ENCODE assay signal across 9 cellular contexts in the genomic region with DNA sequence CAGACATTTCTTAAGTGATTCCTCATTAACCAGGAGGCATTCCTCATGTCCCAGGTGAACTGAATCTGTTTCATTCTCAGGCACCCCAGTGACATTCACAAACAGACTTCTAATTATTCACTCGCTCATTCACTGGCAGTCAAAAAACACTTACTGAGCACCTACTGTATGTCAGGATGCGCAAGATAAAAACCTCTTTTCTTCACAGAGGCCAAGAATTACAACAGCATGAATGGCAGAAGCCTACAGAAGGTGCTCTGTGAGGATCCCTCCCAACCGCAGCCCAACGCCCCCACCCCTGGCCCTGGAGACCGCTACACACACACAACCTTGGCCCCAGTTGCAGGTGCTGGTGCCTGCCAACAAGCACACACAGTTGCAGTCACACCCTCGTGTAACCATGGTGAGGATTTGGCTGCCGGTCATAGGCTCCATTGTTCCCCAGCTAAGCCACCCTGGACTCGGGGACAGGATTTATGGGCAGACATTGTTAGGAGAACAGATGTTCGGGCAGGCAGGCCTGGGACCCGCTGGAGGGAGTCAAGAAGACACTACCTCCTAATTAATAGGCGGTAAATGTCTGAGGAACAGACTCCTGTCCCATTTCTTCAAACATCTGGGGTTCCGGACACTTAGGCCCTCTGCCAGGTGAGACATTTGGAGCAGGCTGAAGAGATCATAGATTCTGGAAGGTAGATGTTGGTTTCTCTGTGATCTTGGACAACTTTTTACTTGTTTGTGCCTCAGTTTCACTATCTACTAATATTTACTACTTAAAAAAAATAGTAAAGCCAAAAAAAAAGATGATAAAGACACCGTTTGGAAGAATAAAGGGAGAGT. TPM values are rescaled to one million over a fixed set of nuclear protein-coding genes. Genes with fewer than 3 reads are reported as not detected.
DNase-seq lines count a peak whose midpoint lies in the region; ATAC-seq and TF ChIP-seq lines count a peak whose summit lies in the region.
"Had no signal": no experiment of that assay in that cellular context is flagged by ENCODE, and none has a peak within 500 bp of the region (broad histone marks: within the 10 kb centered on the region; RNA-seq: fewer than 3 reads in every experiment).

No MANE protein-coding gene starts in this region.

- H3K27me3 ChIP-seq in heart left ventricle (no peaks in the 10 kb centered on the region), gastrocnemius medialis (no peaks in the 10 kb centered on the region)

- WGBS in heart left ventricle, 4 donors = 22 to 30% (median 27%) methylated on average over 13 of the region's 13 CpGs

- peak overlapping the region in 11 of 12 donors; percentile 15 to 84 (median 78) for H3K27ac ChIP-seq in heart left ventricle
- H3K27ac ChIP-seq in gastrocnemius medialis = peak overlapping the region; percentile 35 to 62 (median 57)

- TF ChIP-seq CTCF in heart left ventricle (IDR thresholded peaks at IDR 0.05) = no peak
- TF ChIP-seq CTCF in gastrocnemius medialis (IDR thresholded peaks at IDR 0.05 in 4 of 5, conservative IDR thresholded peaks at IDR 0.05 in 1 of 5) = no peak

- peak; percentile 92 to 96 (median 94) for ATAC-seq in heart left ventricle
- ATAC-seq in gastrocnemius medialis = peak; percentile 74 to 84
- ATAC-seq in GM18868 (IDR thresholded peaks at IDR 0.05; ENCODE audit: unreplicated experiment) = no peak

- H3K4me3 ChIP-seq in heart left ventricle (peak overlapping the region in 4 of 12 donors; percentile 13 to 21 (median 18)), gastrocnemius medialis (no peak overlapping the region)

- DNase-seq in HuH-7.5 (ENCODE audit: low spot score) (peak; percentile 34), SHP77 (lab: John Stamatoyannopoulos, UW) (peak; percentile 94 to 96), heart left ventricle (peak; percentile 93 to 98 (median 94)), gastrocnemius medialis (peak; percentile 56 to 81), OCI-M1 (lab: John Stamatoyannopoulos, UW) (no peak)
- DNase-seq in activated CD4-positive, alpha-beta T cell treated with anti-CD3 and anti-CD28 coated beads for 1 hour = no peak
- DNase-seq in stimulated activated CD4-positive, alpha-beta T cell treated with anti-CD3 and anti-CD28 coated beads, Interleukin-15, amount 100 ng/mL, for 24 hours = no peak
- DNase-seq: activated B cell treated with CpG ODN at 0.5 μM for 24 hours had no signal

- intact Hi-C loops in heart left ventricle (cut with DNase I) = loop anchor here in 5 of 10 donors (2.0 to 5.0 kb wide), 4 partner anchors 15 to 45 kb away; partner anchors contain the start of gene CUEDC1 (in 1 of the 5)
- intact Hi-C loops in gastrocnemius medialis (cut with DNase I; ENCODE audit: low total_unique reads) = loop anchor here (1.0 kb wide), 1 partner anchor 13 kb away; no protein-coding TSS in a partner anchor

- in situ Hi-C loops in gastrocnemius medialis (cut with MboI; ENCODE audit: low sequenced_read_pairs in 4 of 4) = no loop called here

- TF ChIP-seq POLR2A in heart left ventricle (IDR thresholded peaks at IDR 0.05) (peak in 1 of 2 donors; percentile 12), gastrocnemius medialis (IDR thresholded peaks at IDR 0.05) (no peak)

- no peaks in the 10 kb centered on the region for H3K9me3 ChIP-seq in heart left ventricle
- no peaks in the 10 kb centered on the region for H3K9me3 ChIP-seq in gastrocnemius medialis

- H3K4me1 ChIP-seq in heart left ventricle = peaks cover 7 to 73% (median 57%) of the 10 kb centered on the region in 12 donors
- H3K4me1 ChIP-seq in gastrocnemius medialis = peaks cover 56 to 58% of the 10 kb centered on the region in 2 donors

- no peaks in the 10 kb centered on the region for H3K36me3 ChIP-seq in heart left ventricle
- H3K36me3 ChIP-seq in gastrocnemius medialis = no peaks in the 10 kb centered on the region

RNA-seq across cellular contexts. Expression of gene CUEDC1, which starts 43.2 kb away (rescaled TPM):
- total RNA-seq in heart left ventricle (10 to 100 TPM; 37.6 to 68.5 (median 42.8) TPM), gastrocnemius medialis (10 to 100 TPM; 31.2 to 43.9 (median 34.3) TPM)
- 10 to 100 TPM; 29.6 to 39.9 TPM for polyA plus RNA-seq in heart left ventricle
- total RNA-seq: activated B cell treated with CpG ODN at 0.5 μM for 24 hours had no signal

Comparison
In these comparisons a context has a peak if more than half of its experiments do, and no peak if none do; other contexts are left out.
1. DNase-seq: peak in HuH-7.5 (single experiment), SHP77 (2 of 2), heart left ventricle (5 of 5) and gastrocnemius medialis (2 of 2); none in activated CD4-positive, alpha-beta T cell treated with anti-CD3 and anti-CD28 coated beads for 1 hour (single experiment), OCI-M1 (single experiment) and stimulated activated CD4-positive, alpha-beta T cell treated with anti-CD3 and anti-CD28 coated beads, Interleukin-15, amount 100 ng/mL, for 24 hours (single experiment).